Comparison of ENCODE assay signal across 13 cellular contexts in the genomic region with DNA sequence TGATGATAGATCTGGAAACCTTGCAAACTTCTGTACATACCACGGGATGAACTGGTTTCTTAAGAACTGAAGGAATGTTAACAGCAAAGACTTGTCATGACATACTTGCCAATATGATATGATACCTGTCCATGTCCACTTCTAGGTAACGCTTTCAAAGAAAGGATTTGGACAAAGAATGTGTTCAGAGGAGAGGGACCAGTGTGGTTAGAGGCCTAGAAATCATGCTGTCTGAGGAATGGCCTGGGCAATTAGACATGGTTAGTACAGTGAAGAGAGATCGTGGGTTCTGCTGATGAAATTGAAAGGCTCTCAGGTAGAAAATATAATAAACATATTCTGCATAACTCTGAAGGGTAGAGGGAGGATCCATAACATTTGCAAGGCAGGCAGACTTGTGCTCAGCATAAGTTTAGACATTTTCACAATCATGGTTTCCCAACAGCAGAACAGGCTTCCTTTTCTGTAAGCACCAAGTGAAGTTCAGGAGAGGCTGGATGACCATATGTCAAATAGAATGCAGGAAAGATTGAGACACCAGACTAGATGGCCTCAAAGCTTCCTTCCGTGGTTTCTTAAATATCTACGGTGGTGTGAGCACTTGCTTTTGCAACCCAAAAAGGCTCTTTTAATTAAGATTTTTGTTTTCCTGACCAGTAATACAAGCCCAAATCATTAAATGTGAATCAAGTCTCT. TPM values are rescaled to one million over a fixed set of nuclear protein-coding genes. Genes with fewer than 3 reads are reported as not detected.
DNase-seq lines count a peak whose midpoint lies in the region; ATAC-seq and FAIRE-seq lines count a peak whose summit lies in the region.
"Had no signal": no experiment of that assay in that cellular context is flagged by ENCODE, and none has a peak within 500 bp of the region (broad histone marks: within the 10 kb centered on the region; RNA-seq: fewer than 3 reads in every experiment).

No MANE protein-coding gene starts in this region.

- peaks cover 97% of the 10 kb centered on the region for H3K4me1 Mint-ChIP-seq in activated naive CD4-positive, alpha-beta T cell treated with anti-CD3 and anti-CD28 coated beads, Interleukin-2, amount 10 ng/mL, durations not matched to agents 7 days and 5 days

- CTCF ChIA-PET in activated naive CD4-positive, alpha-beta T cell treated with anti-CD3 and anti-CD28 coated beads, Interleukin-2, amount 10 ng/mL, durations not matched to agents 7 days and 5 days (lab: Charles Lee), result no interaction called here

- H3K27me3 Mint-ChIP-seq in activated naive CD4-positive, alpha-beta T cell treated with anti-CD3 and anti-CD28 coated beads, Interleukin-2, amount 10 ng/mL, durations not matched to agents 7 days and 5 days, result no peaks in the 10 kb centered on the region

- peak overlapping the region; percentile 93 for H3K27ac Mint-ChIP-seq in activated naive CD4-positive, alpha-beta T cell treated with anti-CD3 and anti-CD28 coated beads, Interleukin-2, amount 10 ng/mL, durations not matched to agents 7 days and 5 days

- FAIRE-seq in frontal cortex (lab: Jason Lieb, UNC), result no peak

- no peak for DNase-seq in activated naive CD4-positive, alpha-beta T cell treated with anti-CD3 and anti-CD28 coated beads, Interleukin-2, amount 10 ng/mL, durations not matched to agents 7 days and 5 days
- DNase-seq in activated naive CD4-positive, alpha-beta T cell (lab: John Stamatoyannopoulos, UW), result no peak
- peak; percentile 40 for DNase-seq in RPMI7951 (ENCODE audit: low read depth)
- DNase-seq in fibroblast of gingiva (ENCODE audit: low read depth), result peak; percentile 85
- no peak for DNase-seq in substantia nigra (lab: John Stamatoyannopoulos, UW)
- no peak for DNase-seq in NCI-H146 (lab: John Stamatoyannopoulos, UW)
- DNase-seq in frontal cortex (ENCODE audit: low spot score in 2 of 2), result no peak
- DNase-seq: GOT3, left cardiac atrium, NCI-H187, sigmoid colon, SK-N-SH had no signal

- peaks cover 68% of the 10 kb centered on the region for H3K36me3 Mint-ChIP-seq in activated naive CD4-positive, alpha-beta T cell treated with anti-CD3 and anti-CD28 coated beads, Interleukin-2, amount 10 ng/mL, durations not matched to agents 7 days and 5 days

- H3K9me3 Mint-ChIP-seq in activated naive CD4-positive, alpha-beta T cell treated with anti-CD3 and anti-CD28 coated beads, Interleukin-2, amount 10 ng/mL, durations not matched to agents 7 days and 5 days, result no peaks in the 10 kb centered on the region

- ATAC-seq in GM18858 (IDR thresholded peaks at IDR 0.05; ENCODE audit: unreplicated experiment), result no peak

- H3K4me3 Mint-ChIP-seq in activated naive CD4-positive, alpha-beta T cell treated with anti-CD3 and anti-CD28 coated beads, Interleukin-2, amount 10 ng/mL, durations not matched to agents 7 days and 5 days, result peak overlapping the region; percentile 20

- peak overlapping the region; percentile 31 for H3K27ac ChIP-seq in substantia nigra (ENCODE audit: low read depth, low read length, poor library complexity, severe bottlenecking)

RNA-seq across cellular contexts. Expression of a gene that starts 39.9 kb away (rescaled TPM):
- 121 and 132 TPM in 2 replicates for total RNA-seq in RPMI7951 (2014; rRNA removed; shearing (Covaris generic))
- 4.5 TPM for total RNA-seq in frontal cortex

Comparison
In these comparisons a context has a peak if more than half of its experiments do, and no peak if none do; other contexts are left out.
1. DNase-seq: peak in RPMI7951 (single experiment) and fibroblast of gingiva (single experiment); none in activated naive CD4-positive, alpha-beta T cell treated with anti-CD3 and anti-CD28 coated beads, Interleukin-2, amount 10 ng/mL, durations not matched to agents 7 days and 5 days (single experiment), activated naive CD4-positive, alpha-beta T cell (0 of 4), substantia nigra (0 of 49), NCI-H146 (single experiment) and frontal cortex (0 of 2).
2. RNA of a gene that starts 39.9 kb away (total RNA-seq): 121 to 132 TPM in RPMI7951; 4.5 TPM in frontal cortex (single experiment); every median in the first group is over 10 times any median in the second.